ENCODE assay signal across 2 cellular contexts in genomic region chr3:34203386-34203785, GRCh38.
TF ChIP-seq lines count a peak whose summit lies in the region.

No MANE protein-coding gene starts in this region.

TF ChIP-seq in H1, 55 proteins besides CTCF, POLR2A, EP300 and RAD21 (continued from another document):
- TF ChIP-seq ATF3 (IDR thresholded peaks at IDR 0.05; ENCODE audit: insufficient read depth, low read depth, low read length) (no peak), TEAD4 (IDR thresholded peaks at IDR 0.05; ENCODE audit: low read depth, low read length) (no peak), BACH1 (IDR thresholded peaks at IDR 0.05; ENCODE audit: low read length) (no peak), GTF2F1 (IDR thresholded peaks at IDR 0.05; ENCODE audit: borderline replicate concordance, low read depth, low read length) (no peak), SP1 (IDR thresholded peaks at IDR 0.05; ENCODE audit: low read depth, low read length) (no peak), TAF1 (IDR thresholded peaks at IDR 0.05; ENCODE audit: low read depth, low read length) (no peak), MAFK (IDR thresholded peaks at IDR 0.05; ENCODE audit: low read depth, low read length) (no peak), SAP30 (IDR thresholded peaks at IDR 0.05; ENCODE audit: insufficient read depth, insufficient replicate concordance, low read length) (no peak), SP2 (IDR thresholded peaks at IDR 0.05; ENCODE audit: low read length) (no peak), BCL11A (IDR thresholded peaks at IDR 0.05; ENCODE audit: low read depth in 2 of 2, low read length in 2 of 2) (no peak), PHF8 (conservative IDR thresholded peaks at IDR 0.05; ENCODE audit: low read depth, low read length) (no peak), SP4 (IDR thresholded peaks at IDR 0.05; ENCODE audit: low read length) (no peak), E2F6 (IDR thresholded peaks at IDR 0.05) (no peak), NANOG (IDR thresholded peaks at IDR 0.05; ENCODE audit: insufficient read depth, low read depth, low read length, poor library complexity, severe bottlenecking) (no peak)

TF ChIP-seq in SK-N-SH treated with all-trans-retinoic acid at 6 μM for 48 hours, 23 proteins besides CTCF, POLR2A, EP300 and RAD21 (continued from another document):
- TF ChIP-seq POU6F1 (CRISPR knock-in tag; IDR thresholded peaks at IDR 0.05; ENCODE audit: borderline replicate concordance, low read depth) (no peak), OSR1 (CRISPR knock-in tag; IDR thresholded peaks at IDR 0.05) (no peak), TCF4 (CRISPR knock-in tag; IDR thresholded peaks at IDR 0.05; ENCODE audit: borderline replicate concordance) (no peak), CSRNP3 (CRISPR knock-in tag; IDR thresholded peaks at IDR 0.05) (no peak), ARNTL (CRISPR knock-in tag; IDR thresholded peaks at IDR 0.05; ENCODE audit: borderline replicate concordance, low read depth) (no peak), BACH2 (CRISPR knock-in tag; IDR thresholded peaks at IDR 0.05; ENCODE audit: borderline replicate concordance) (no peak), ESRRG (CRISPR knock-in tag; IDR thresholded peaks at IDR 0.05) (no peak), ZNF565 (CRISPR knock-in tag; conservative IDR thresholded peaks at IDR 0.05; ENCODE audit: low read depth) (no peak), ZNF8 (CRISPR knock-in tag; IDR thresholded peaks at IDR 0.05) (no peak), TSHZ2 (CRISPR knock-in tag; IDR thresholded peaks at IDR 0.05) (no peak), RARB (CRISPR knock-in tag; IDR thresholded peaks at IDR 0.05) (no peak)
